ENCODE assay signal across 1 cellular context in genomic region chr19:44603201-44603945, GRCh38.
TF ChIP-seq lines count a peak whose summit lies in the region.

No MANE protein-coding gene starts in this region.

TF ChIP-seq in A549, 52 proteins besides CTCF, POLR2A, EP300 and RAD21:
- TF ChIP-seq JUNB (IDR thresholded peaks at IDR 0.05): no peak
- TF ChIP-seq HDAC2 (IDR thresholded peaks at IDR 0.05): no peak
- TF ChIP-seq, protein P1, sequence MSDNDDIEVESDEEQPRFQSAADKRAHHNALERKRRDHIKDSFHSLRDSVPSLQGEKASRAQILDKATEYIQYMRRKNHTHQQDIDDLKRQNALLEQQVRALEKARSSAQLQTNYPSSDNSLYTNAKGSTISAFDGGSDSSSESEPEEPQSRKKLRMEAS (IDR thresholded peaks at IDR 0.05): 0 out of 2 replicates have a peak, but pooled peaks have one; percentile 14
- no peak for TF ChIP-seq MYC (IDR thresholded peaks at IDR 0.05; ENCODE audit: borderline replicate concordance, low read length)
- peak; percentile 11 to 58; a peak in 2 of 4 replicates for TF ChIP-seq CEBPB (IDR thresholded peaks at IDR 0.05)
- no peak for TF ChIP-seq BHLHE40 (IDR thresholded peaks at IDR 0.05; ENCODE audit: low read depth, low read length)
- 0 out of 2 replicates have a peak, but pooled peaks have one; percentile 35 for TF ChIP-seq GATA3 (IDR thresholded peaks at IDR 0.05; ENCODE audit: borderline replicate concordance)
- TF ChIP-seq PBX3 (IDR thresholded peaks at IDR 0.05): no peak
- no peak for TF ChIP-seq KDM5A (IDR thresholded peaks at IDR 0.05)
- no peak for TF ChIP-seq FOSL2 (IDR thresholded peaks at IDR 0.05)
- TF ChIP-seq FOSL2 (CRISPR knock-in tag; IDR thresholded peaks at IDR 0.05): peak; percentile 22; the same call in 1 of the 2 replicates
- TF ChIP-seq JUN (IDR thresholded peaks at IDR 0.05): no peak
- TF ChIP-seq CHD2 (IDR thresholded peaks at IDR 0.05; ENCODE audit: low read length, partially characterized antibody): no peak
- no peak for TF ChIP-seq FOSB (CRISPR knock-in tag; IDR thresholded peaks at IDR 0.05)
